ENCODE assay signal across 28 cellular contexts in the genomic region with DNA sequence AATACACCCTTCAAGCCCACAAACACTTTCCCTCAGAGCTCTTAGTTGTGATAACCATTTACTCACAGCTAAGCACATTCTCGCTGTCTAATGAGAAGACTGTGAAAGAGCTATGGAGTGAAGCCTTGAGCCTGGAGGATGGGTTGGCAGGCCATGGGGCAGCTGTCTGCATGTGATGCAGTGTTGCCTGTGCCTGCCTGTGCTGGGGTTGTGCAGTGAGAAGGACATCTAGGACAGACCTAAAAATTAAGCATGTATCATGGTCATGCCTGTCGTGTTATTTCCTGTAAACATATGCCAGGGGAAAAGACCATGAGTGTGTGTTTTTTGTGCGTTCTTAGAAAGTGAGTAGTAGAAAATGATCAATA. TPM values are rescaled to one million over a fixed set of nuclear protein-coding genes. Genes with fewer than 3 reads are reported as not detected.
DNase-seq lines count a peak whose midpoint lies in the region; ATAC-seq, FAIRE-seq and TF ChIP-seq lines count a peak whose summit lies in the region.
"Had no signal": no experiment of that assay in that cellular context is flagged by ENCODE, and none has a peak within 500 bp of the region (broad histone marks: within the 10 kb centered on the region; RNA-seq: fewer than 3 reads in every experiment).

No MANE protein-coding gene starts in this region.

- TF ChIP-seq CTCF in CD8-positive, alpha-beta T cell (IDR thresholded peaks at IDR 0.05) = no peak

- no peaks in the 10 kb centered on the region for H3K27me3 Mint-ChIP-seq in activated T-cell treated with anti-CD3 and anti-CD28 coated beads, Interleukin-2, amount 50 U/mL, for 24 hours
- no peaks in the 10 kb centered on the region for H3K27me3 Mint-ChIP-seq in CD8-positive, alpha-beta T cell (ENCODE audit: low read depth)
- no peaks in the 10 kb centered on the region for H3K27me3 Mint-ChIP-seq in activated CD4-positive, alpha-beta memory T cell treated with anti-CD3 and anti-CD28 coated beads, Interleukin-2, amount 10 ng/mL, durations not matched to agents 7 days and 5 days
- no peaks in the 10 kb centered on the region for H3K27me3 Mint-ChIP-seq in naive thymus-derived CD4-positive, alpha-beta T cell
- H3K27me3 Mint-ChIP-seq: stimulated activated naive CD8-positive, alpha-beta T cell treated with anti-CD3 and anti-CD28 coated beads, Interleukin-15, amount 100 ng/mL, for 72 hours had no signal

- no peak for FAIRE-seq in urothelium cell line (lab: Jason Lieb, UNC)
- FAIRE-seq: GM18507 had no signal

- peaks cover 8% of the 10 kb centered on the region for H3K36me3 Mint-ChIP-seq in activated T-cell treated with anti-CD3 and anti-CD28 coated beads, Interleukin-2, amount 50 U/mL, for 24 hours (ENCODE audit: low read depth)
- H3K36me3 Mint-ChIP-seq in CD8-positive, alpha-beta T cell = peaks cover 3% of the 10 kb centered on the region
- H3K36me3 Mint-ChIP-seq in activated CD4-positive, alpha-beta memory T cell treated with anti-CD3 and anti-CD28 coated beads, Interleukin-2, amount 10 ng/mL, durations not matched to agents 7 days and 5 days (ENCODE audit: low read depth) = no peaks in the 10 kb centered on the region
- H3K36me3 Mint-ChIP-seq in naive thymus-derived CD4-positive, alpha-beta T cell = peaks cover 0 to 9% (median 5%) of the 10 kb centered on the region in 5 donors
- H3K36me3 Mint-ChIP-seq: mesothelial cell of epicardium, natural killer cell had no signal

- peaks cover 39% of the 10 kb centered on the region for H3K4me1 ChIP-seq in CD8-positive, alpha-beta T cell (ENCODE audit: insufficient read depth, low read length)
- H3K4me1 ChIP-seq in naive thymus-derived CD4-positive, alpha-beta T cell (ENCODE audit: control insufficient read depth in 2 of 2, insufficient read depth in 2 of 2, low read length in 2 of 2) = peaks cover 16 to 45% of the 10 kb centered on the region in 2 donors
- H3K4me1 ChIP-seq: HAP-1, left ventricle myocardium inferior, psoas muscle had no signal

- ATAC-seq in CD8-positive, alpha-beta T cell = no peak
- no peak for ATAC-seq in naive thymus-derived CD4-positive, alpha-beta T cell
- ATAC-seq: natural killer cell; psoas muscle; stimulated activated naive CD8-positive, alpha-beta T cell treated with anti-CD3 and anti-CD28 coated beads, Interleukin-15, amount 100 ng/mL, for 72 hours had no signal

- no peak overlapping the region for H3K4me3 Mint-ChIP-seq in activated T-cell treated with anti-CD3 and anti-CD28 coated beads, Interleukin-2, amount 50 U/mL, for 24 hours
- no peak overlapping the region for H3K4me3 Mint-ChIP-seq in CD8-positive, alpha-beta T cell
- H3K4me3 Mint-ChIP-seq in activated CD4-positive, alpha-beta memory T cell treated with anti-CD3 and anti-CD28 coated beads, Interleukin-2, amount 10 ng/mL, durations not matched to agents 7 days and 5 days = no peak overlapping the region
- peak overlapping the region in 3 of 10 donors; percentile 1 to 36 (median 3) for H3K4me3 Mint-ChIP-seq in naive thymus-derived CD4-positive, alpha-beta T cell
- H3K4me3 Mint-ChIP-seq: mesothelial cell of epicardium; natural killer cell; stimulated activated naive CD8-positive, alpha-beta T cell treated with anti-CD3 and anti-CD28 coated beads, Interleukin-15, amount 100 ng/mL, for 72 hours had no signal

- peak overlapping the region; percentile 84 for H3K27ac Mint-ChIP-seq in activated T-cell treated with anti-CD3 and anti-CD28 coated beads, Interleukin-2, amount 50 U/mL, for 24 hours
- H3K27ac Mint-ChIP-seq in CD8-positive, alpha-beta T cell = peak overlapping the region; percentile 66
- peak overlapping the region; percentile 16 for H3K27ac Mint-ChIP-seq in activated CD4-positive, alpha-beta memory T cell treated with anti-CD3 and anti-CD28 coated beads, Interleukin-2, amount 10 ng/mL, durations not matched to agents 7 days and 5 days
- peak overlapping the region; percentile 84 to 100 (median 92) for H3K27ac Mint-ChIP-seq in naive thymus-derived CD4-positive, alpha-beta T cell
- H3K27ac Mint-ChIP-seq: mesothelial cell of epicardium, natural killer cell had no signal

- no peak overlapping the region for H3K27ac ChIP-seq in CD8-positive, alpha-beta T cell (ENCODE audit: low read depth, low read length)
- peak overlapping the region; percentile 15 for H3K27ac ChIP-seq in naive thymus-derived CD4-positive, alpha-beta T cell (ENCODE audit: low read depth, low read length)
- H3K27ac ChIP-seq: left ventricle myocardium inferior, psoas muscle, SK-N-MC, thyroid gland had no signal

- no peaks in the 10 kb centered on the region for H3K9me3 Mint-ChIP-seq in activated T-cell treated with anti-CD3 and anti-CD28 coated beads, Interleukin-2, amount 50 U/mL, for 24 hours
- H3K9me3 Mint-ChIP-seq in CD8-positive, alpha-beta T cell = no peaks in the 10 kb centered on the region
- H3K9me3 Mint-ChIP-seq in activated CD4-positive, alpha-beta memory T cell treated with anti-CD3 and anti-CD28 coated beads, Interleukin-2, amount 10 ng/mL, durations not matched to agents 7 days and 5 days = no peaks in the 10 kb centered on the region
- peaks cover 0 to 1% (median 0%) of the 10 kb centered on the region in 11 donors for H3K9me3 Mint-ChIP-seq in naive thymus-derived CD4-positive, alpha-beta T cell
- H3K9me3 Mint-ChIP-seq: mesothelial cell of epicardium; natural killer cell; stimulated activated naive CD8-positive, alpha-beta T cell treated with anti-CD3 and anti-CD28 coated beads, Interleukin-15, amount 100 ng/mL, for 72 hours had no signal

- POLR2A ChIA-PET in CD8-positive, alpha-beta T cell (lab: Charles Lee) = no interaction called here
- POLR2A ChIA-PET in activated CD4-positive, alpha-beta memory T cell treated with anti-CD3 and anti-CD28 coated beads, Interleukin-2, amount 10 ng/mL, durations not matched to agents 7 days and 5 days (lab: Charles Lee) = interaction anchor here (3.1 kb wide), 1 partner anchor 13 kb away, joined by 10 read pairs; no protein-coding TSS in a partner anchor
- POLR2A ChIA-PET in naive thymus-derived CD4-positive, alpha-beta T cell (lab: Charles Lee) = interaction anchor here (1.8 kb wide), 1 partner anchor 18 kb away, joined by 6 read pairs; no protein-coding TSS in a partner anchor

- no peaks in the 10 kb centered on the region for H3K36me3 ChIP-seq in CD8-positive, alpha-beta T cell (ENCODE audit: insufficient read depth, low read length)
- H3K36me3 ChIP-seq in naive thymus-derived CD4-positive, alpha-beta T cell (ENCODE audit: control insufficient read depth in 2 of 3, insufficient read depth in 3 of 3, low read length in 3 of 3) = no peaks in the 10 kb centered on the region
- H3K36me3 ChIP-seq: HAP-1, left ventricle myocardium inferior, thyroid gland had no signal

- no peaks in the 10 kb centered on the region for H3K9me3 ChIP-seq in CD8-positive, alpha-beta T cell (ENCODE audit: low read length)
- H3K9me3 ChIP-seq in naive thymus-derived CD4-positive, alpha-beta T cell (ENCODE audit: control insufficient read depth in 2 of 3, low read length in 3 of 3) = no peaks in the 10 kb centered on the region
- H3K9me3 ChIP-seq: HAP-1, left ventricle myocardium inferior, psoas muscle, thyroid gland had no signal

- no peak for DNase-seq in activated T-cell treated with anti-CD3 and anti-CD28 coated beads, Interleukin-2, amount 50 U/mL, for 24 hours
- DNase-seq in activated T-cell treated with anti-CD3 and anti-CD28 coated beads for 4 hours (no peak), urothelium cell line (ENCODE audit: low spot score) (no peak)
- peak in 1 of 7 experiments; percentile 46 for DNase-seq in CD8-positive, alpha-beta T cell
- DNase-seq in activated CD4-positive, alpha-beta memory T cell treated with anti-CD3 and anti-CD28 coated beads, Interleukin-2, amount 10 ng/mL, durations not matched to agents 7 days and 5 days = no peak
- DNase-seq in naive thymus-derived CD4-positive, alpha-beta T cell = no peak
- no peak for DNase-seq in stimulated activated naive CD4-positive, alpha-beta T cell (lab: John Stamatoyannopoulos, UW)
- DNase-seq: ACHN; activated CD4-positive, alpha-beta T cell treated with anti-CD3 and anti-CD28 coated beads for 1 hour; DMS79; GDM1; IMR-90; left ventricle myocardium inferior; natural killer cell; NCI-H1092; NCI-H1694 treated with DMSO at 0.1 percent for 48 hours; NCI-H510A; occipital lobe; OCI-M1; psoas muscle; stimulated activated CD4-positive, alpha-beta T cell treated with anti-CD3 and anti-CD28 coated beads, Interleukin-15, amount 100 ng/mL, for 24 hours; stimulated activated naive CD8-positive, alpha-beta T cell treated with anti-CD3 and anti-CD28 coated beads, Interleukin-15, amount 100 ng/mL, for 72 hours; T-helper 2 cell; thyroid gland had no signal

- no peak overlapping the region for H3K4me3 ChIP-seq in CD8-positive, alpha-beta T cell (ENCODE audit: low read depth, low read length)
- H3K4me3 ChIP-seq in naive thymus-derived CD4-positive, alpha-beta T cell (ENCODE audit: low read length) = no peak overlapping the region
- H3K4me3 ChIP-seq: HAP-1, left ventricle myocardium inferior, psoas muscle, SK-N-MC, thyroid gland had no signal

- CTCF ChIA-PET in CD8-positive, alpha-beta T cell (lab: Charles Lee) = interaction anchor here (1.3 to 4.4 kb wide), 3 partner anchors 7 to 61 kb away, joined by 3 to 26 read pairs (median 22); a partner anchor contains a TSS
- CTCF ChIA-PET in activated CD4-positive, alpha-beta memory T cell treated with anti-CD3 and anti-CD28 coated beads, Interleukin-2, amount 10 ng/mL, durations not matched to agents 7 days and 5 days (lab: Charles Lee) = interaction anchor here (1.7 kb wide), 1 partner anchor 24 kb away, joined by 6 read pairs; no protein-coding TSS in a partner anchor
- CTCF ChIA-PET in naive thymus-derived CD4-positive, alpha-beta T cell (lab: Charles Lee) = interaction anchor here (0.6 to 5.8 kb wide), 4 partner anchors 8 to 474 kb away, joined by 3 to 43 read pairs (median 6); a partner anchor contains a TSS

- H3K27me3 ChIP-seq in CD8-positive, alpha-beta T cell (ENCODE audit: insufficient read depth, low read length) = no peaks in the 10 kb centered on the region
- H3K27me3 ChIP-seq in naive thymus-derived CD4-positive, alpha-beta T cell (ENCODE audit: control insufficient read depth in 2 of 2, insufficient read depth in 2 of 2, low read length in 2 of 2) = no peaks in the 10 kb centered on the region
- H3K27me3 ChIP-seq: thyroid gland had no signal

- peaks cover 90% of the 10 kb centered on the region for H3K4me1 Mint-ChIP-seq in activated T-cell treated with anti-CD3 and anti-CD28 coated beads, Interleukin-2, amount 50 U/mL, for 24 hours (ENCODE audit: low read depth)
- peaks cover 59% of the 10 kb centered on the region for H3K4me1 Mint-ChIP-seq in CD8-positive, alpha-beta T cell (ENCODE audit: low read depth)
- H3K4me1 Mint-ChIP-seq in activated CD4-positive, alpha-beta memory T cell treated with anti-CD3 and anti-CD28 coated beads, Interleukin-2, amount 10 ng/mL, durations not matched to agents 7 days and 5 days = peaks cover 61% of the 10 kb centered on the region
- peaks cover 30 to 87% (median 54%) of the 10 kb centered on the region in 7 donors for H3K4me1 Mint-ChIP-seq in naive thymus-derived CD4-positive, alpha-beta T cell
- H3K4me1 Mint-ChIP-seq: mesothelial cell of epicardium, natural killer cell had no signal

- intact Hi-C loops in CD8-positive, alpha-beta T cell (cut with DNase I, micrococcal nuclease) = no loop called here
- intact Hi-C loops in naive thymus-derived CD4-positive, alpha-beta T cell (cut with micrococcal nuclease) = no loop called here

RNA-seq across cellular contexts. Expression of a gene that starts 8.0 kb away (rescaled TPM):
- 10 to 100 TPM; 45.9 to 50.0 TPM for total RNA-seq in CD8-positive, alpha-beta T cell
- total RNA-seq in activated CD4-positive, alpha-beta memory T cell treated with anti-CD3 and anti-CD28 coated beads, Interleukin-2, amount 10 ng/mL, durations not matched to agents 7 days and 5 days = 10 to 100 TPM; 37.4 to 37.6 TPM
- total RNA-seq in naive thymus-derived CD4-positive, alpha-beta T cell = 10 to 100 TPM; 30.1 to 85.6 (median 74.1) TPM
- 1 to 10 TPM; 1.8 to 2.3 TPM for polyA plus RNA-seq in naive thymus-derived CD4-positive, alpha-beta T cell

RNA-seq across cellular contexts. Expression of a gene that starts 53.1 kb away (rescaled TPM):
- total RNA-seq in CD8-positive, alpha-beta T cell = 10 to 100 TPM; 59.1 to 59.4 TPM
- total RNA-seq in activated CD4-positive, alpha-beta memory T cell treated with anti-CD3 and anti-CD28 coated beads, Interleukin-2, amount 10 ng/mL, durations not matched to agents 7 days and 5 days = 10 to 100 TPM; 17.0 to 18.3 TPM
- 10 to 100 TPM; 21.0 to 42.9 (median 35.7) TPM for total RNA-seq in naive thymus-derived CD4-positive, alpha-beta T cell
- polyA plus RNA-seq in naive thymus-derived CD4-positive, alpha-beta T cell = 10 to 100 TPM; 15.3 to 16.3 TPM

Comparison
In these comparisons a context has a peak if more than half of its experiments do, and no peak if none do; other contexts are left out.
1. H3K27ac Mint-ChIP-seq: peak in every context shown above with its lines; median percentile 92 in naive thymus-derived CD4-positive, alpha-beta T cell; 84 in activated T-cell treated with anti-CD3 and anti-CD28 coated beads, Interleukin-2, amount 50 U/mL, for 24 hours; 66 in CD8-positive, alpha-beta T cell; 16 in activated CD4-positive, alpha-beta memory T cell treated with anti-CD3 and anti-CD28 coated beads, Interleukin-2, amount 10 ng/mL, durations not matched to agents 7 days and 5 days.